Comparison of ENCODE assay signal across 34 cellular contexts in the genomic region with DNA sequence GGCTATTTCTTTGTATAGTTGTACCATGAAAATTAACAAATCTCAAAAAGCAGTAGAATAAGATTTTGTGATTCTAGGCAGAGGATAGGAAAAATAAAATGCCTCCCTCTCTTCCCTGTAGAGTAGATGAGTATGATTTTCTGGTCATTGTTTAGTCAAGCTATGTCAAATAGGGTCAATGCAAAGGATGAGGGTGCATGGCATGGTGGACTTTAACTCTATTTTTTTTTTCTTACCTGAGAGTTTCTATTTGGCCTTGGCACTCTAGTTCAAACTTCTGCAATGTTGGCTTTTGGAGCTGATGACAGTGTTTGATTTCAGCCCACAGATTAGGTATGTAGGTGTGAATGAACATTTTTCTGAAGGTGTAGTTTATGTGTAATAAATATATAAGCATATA.
"Had no signal": no experiment of that assay in that cellular context is flagged by ENCODE, and none has a peak within 500 bp of the region (broad histone marks: within the 10 kb centered on the region; RNA-seq: fewer than 3 reads in every experiment).

No MANE protein-coding gene starts in this region.

- FAIRE-seq: astrocyte, bronchial epithelial cell had no signal

- DNase-seq: activated effector memory CD4-positive, alpha-beta T cell treated with anti-CD3 and anti-CD28 coated beads, Interleukin-2, amount 50 U/mL, for 16 hours; activated effector memory CD4-positive, alpha-beta T cell treated with Interleukin-2 at 50 U/mL for 16 hours; activated gamma-delta T cell; activated gamma-delta T cell treated with Interleukin-2 at 50 U/mL for 16 hours; activated naive CD4-positive, alpha-beta T cell; activated naive CD4-positive, alpha-beta T cell treated with anti-CD3 and anti-CD28 coated beads for 36 hours; activated naive CD4-positive, alpha-beta T cell treated with anti-CD3 and anti-CD28 coated beads, Interleukin-2, amount 10 ng/mL, durations not matched to agents 7 days and 5 days; activated naive CD4-positive, alpha-beta T cell treated with anti-CD3 and anti-CD28 coated beads, Interleukin-2, amount 50 U/mL, for 16 hours; activated naive CD4-positive, alpha-beta T cell treated with Interleukin-2 at 50 U/mL for 16 hours; activated naive CD8-positive, alpha-beta T cell treated with anti-CD3 and anti-CD28 coated beads for 36 hours; activated naive CD8-positive, alpha-beta T cell treated with anti-CD3 and anti-CD28 coated beads, Interleukin-2, amount 10 ng/mL, durations not matched to agents 7 days and 5 days; activated naive CD8-positive, alpha-beta T cell treated with anti-CD3 and anti-CD28 coated beads, Interleukin-2, amount 50 U/mL, for 24 hours; activated T-cell treated with anti-CD3 and anti-CD28 coated beads, Interleukin-2, amount 50 U/mL, for 1 hour; activated T-cell treated with anti-CD3 and anti-CD28 coated beads, Interleukin-2, amount 50 U/mL, for 24 hours; activated T-cell treated with anti-CD3 and anti-CD28 coated beads, Interleukin-2, amount 50 U/mL, for 4 hours; activated T-cell treated with anti-CD3 and anti-CD28 coated beads, Interleukin-2, amount 50 U/mL, for 48 hours; activated T-cell treated with anti-CD3 and anti-CD28 coated beads, Interleukin-2, amount 50 U/mL, for 72 hours; adrenal gland; amniotic stem cell; amygdala; anterior cingulate cortex; aorta; body of pancreas; brain microvascular endothelial cell; caudate nucleus; central memory CD4-positive, alpha-beta T cell; cerebellar nuclear complex had no signal

- H3K4me3 ChIP-seq: adrenal gland, ascending aorta, body of pancreas, breast epithelium, cardiac muscle cell had no signal

- H3K27ac ChIP-seq: adrenal gland, ascending aorta, body of pancreas, brain microvascular endothelial cell, breast epithelium, cardiac muscle cell had no signal

- H3K4me1 ChIP-seq: adrenal gland, ascending aorta, body of pancreas, breast epithelium had no signal

- H3K36me3 ChIP-seq: adrenal gland, ascending aorta, brain microvascular endothelial cell, breast epithelium, cardiac muscle cell had no signal

- H3K27me3 ChIP-seq: adrenal gland, ascending aorta, body of pancreas, brain microvascular endothelial cell, breast epithelium, cardiac muscle cell had no signal

- ATAC-seq: activated naive CD4-positive, alpha-beta T cell treated with anti-CD3 and anti-CD28 coated beads, Interleukin-2, amount 50 U/mL, for 72 hours; activated naive CD8-positive, alpha-beta T cell treated with anti-CD3 and anti-CD28 coated beads, Interleukin-2, amount 50 U/mL, for 24 hours; activated T-cell treated with anti-CD3 and anti-CD28 coated beads, Interleukin-2, amount 50 U/mL, for 4 hours; activated T-cell treated with anti-CD3 and anti-CD28 coated beads, Interleukin-2, amount 50 U/mL, for 72 hours; activated T-helper 17 cell treated with anti-CD3 and anti-CD28 coated beads, Interleukin-2, amount 50 U/mL, for 72 hours; body of pancreas had no signal

- H3K9me3 ChIP-seq: adrenal gland, ascending aorta, body of pancreas, breast epithelium had no signal
